20 cellular contexts compared by ENCODE assay signal in genomic region chr15:29134239-29134638, GRCh38.
"Had no signal": no experiment of that assay in that cellular context is flagged by ENCODE, and none has a peak within 500 bp of the region (broad histone marks: within the 10 kb centered on the region; RNA-seq: fewer than 3 reads in every experiment).

No MANE protein-coding gene starts in this region.

- DNase-seq: caudate nucleus; cortex of kidney; effector memory CD4-positive, alpha-beta T cell; gastrocnemius medialis; heart right ventricle; left ventricle myocardium inferior; mammary epithelial cell; occipital lobe; stimulated activated CD4-positive, alpha-beta T cell treated with anti-CD3 and anti-CD28 coated beads, Interleukin-4, amount 100 ng/mL, for 1 hour; stimulated activated CD8-positive, alpha-beta memory T cell treated with anti-CD3 and anti-CD28 coated beads, Interleukin-4, amount 100 ng/mL, for 48 hours; upper lobe of left lung; uterus had no signal

- H3K4me2 ChIP-seq: neural progenitor cell, smooth muscle cell had no signal

- H3K4me1 ChIP-seq: gastrocnemius medialis, heart right ventricle, left ventricle myocardium inferior, parathyroid adenoma, psoas muscle, right atrium auricular region, tibial artery, upper lobe of left lung, uterus had no signal

- H3K4me3 ChIP-seq: gastrocnemius medialis, heart right ventricle, left ventricle myocardium inferior, neural progenitor cell, psoas muscle, right atrium auricular region, smooth muscle cell, tibial artery, upper lobe of left lung, uterus had no signal

- H3K27me3 ChIP-seq: neural progenitor cell, right atrium auricular region, upper lobe of left lung, uterus had no signal

- H3K36me3 ChIP-seq: gastrocnemius medialis, heart right ventricle, left ventricle myocardium inferior, neural progenitor cell, right atrium auricular region, tibial artery, upper lobe of left lung, uterus had no signal

- ATAC-seq: esophagus mucosa; gastrocnemius medialis; heart right ventricle; psoas muscle; stimulated activated effector memory CD8-positive, alpha-beta T cell treated with anti-CD3 and anti-CD28 coated beads, Interleukin-12 subunit alpha, Interleukin-12 subunit beta, amount 100 ng/mL, for 72 hours had no signal

- H2AFZ ChIP-seq: neural progenitor cell, parathyroid adenoma had no signal

- H3K9ac ChIP-seq: neural progenitor cell, parathyroid adenoma had no signal

- H3K9me3 ChIP-seq: gastrocnemius medialis, heart right ventricle, left ventricle myocardium inferior, psoas muscle, right atrium auricular region, tibial artery, upper lobe of left lung, uterus had no signal

- H3K79me2 ChIP-seq: parathyroid adenoma had no signal

- H3K27ac ChIP-seq: gastrocnemius medialis, heart right ventricle, left ventricle myocardium inferior, neural progenitor cell, parathyroid adenoma, psoas muscle, right atrium auricular region, tibial artery, upper lobe of left lung, uterus had no signal
